1 cellular context compared by ENCODE assay signal in the genomic region with DNA sequence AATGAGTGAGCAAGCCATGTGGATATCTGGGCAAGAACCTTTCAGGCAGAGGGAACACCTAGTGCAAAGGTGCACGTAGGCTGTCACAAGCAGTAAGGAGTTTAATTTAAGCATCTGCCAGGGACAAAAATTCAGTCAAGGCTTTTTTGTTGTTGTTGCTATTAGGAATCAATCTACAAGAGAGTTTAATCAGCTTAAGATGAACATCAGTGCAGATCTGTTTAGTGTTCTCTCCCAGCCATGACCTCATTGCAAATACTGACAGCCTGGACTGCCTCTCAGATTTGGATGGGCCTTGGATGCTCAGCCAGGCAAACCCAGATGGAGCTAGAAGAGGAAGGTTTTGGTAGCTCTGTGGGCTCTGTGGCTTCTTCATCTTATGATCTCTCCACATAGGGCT.
TF ChIP-seq lines count a peak whose summit lies in the region.

No MANE protein-coding gene starts in this region.

TF ChIP-seq in SK-N-SH, 30 proteins besides CTCF, POLR2A, EP300 and RAD21 (continued from another document):
- TF ChIP-seq ZBTB33 (IDR thresholded peaks at IDR 0.05; ENCODE audit: borderline replicate concordance, low read depth) (no peak), GABPA (IDR thresholded peaks at IDR 0.05; ENCODE audit: low read depth) (no peak), FOSL2 (IDR thresholded peaks at IDR 0.05; ENCODE audit: borderline replicate concordance, low read depth) (no peak), MAX (IDR thresholded peaks at IDR 0.05; ENCODE audit: low read depth) (no peak), RXRA (IDR thresholded peaks at IDR 0.05; ENCODE audit: borderline replicate concordance, low read depth) (no peak), PBX3 (IDR thresholded peaks at IDR 0.05) (no peak), ELF1 (IDR thresholded peaks at IDR 0.05) (no peak), SIN3A (IDR thresholded peaks at IDR 0.05; ENCODE audit: borderline replicate concordance, low read depth, low read length) (no peak), JUND (IDR thresholded peaks at IDR 0.05) (no peak), FOXJ3 (CRISPR knock-in tag; IDR thresholded peaks at IDR 0.05) (peak; percentile 94), POLR2AphosphoS5 (IDR thresholded peaks at IDR 0.05; ENCODE audit: low read depth, low read length) (no peak), TAF1 (IDR thresholded peaks at IDR 0.05; ENCODE audit: borderline replicate concordance, low read depth, low read length) (no peak), GATA2 (CRISPR knock-in tag; IDR thresholded peaks at IDR 0.05) (peak; percentile 93), MXI1 (IDR thresholded peaks at IDR 0.05; ENCODE audit: low read depth, low read length) (peak; percentile 61; the same call in 1 of the 2 replicates), RFX5 (IDR thresholded peaks at IDR 0.05; ENCODE audit: low read length) (no peak), TCF12 (IDR thresholded peaks at IDR 0.05) (peak; percentile 44), YY1 (IDR thresholded peaks at IDR 0.05; ENCODE audit: low read depth) (no peak), NRF1 (IDR thresholded peaks at IDR 0.05; ENCODE audit: low read depth, low read length) (no peak), EZH2phosphoT487 (IDR thresholded peaks at IDR 0.05; ENCODE audit: borderline replicate concordance, low read depth) (no peak), NFIC (IDR thresholded peaks at IDR 0.05; ENCODE audit: borderline replicate concordance) (no peak), FOXM1 (IDR thresholded peaks at IDR 0.05; ENCODE audit: low read depth) (no peak), MEF2A (IDR thresholded peaks at IDR 0.05; ENCODE audit: borderline replicate concordance, low read depth) (no peak), SMC3 (IDR thresholded peaks at IDR 0.05; ENCODE audit: low read depth, low read length) (no peak), CHD2 (IDR thresholded peaks at IDR 0.05; ENCODE audit: low read length, partially characterized antibody) (peak; percentile 30), TEAD4 (IDR thresholded peaks at IDR 0.05; ENCODE audit: borderline replicate concordance, insufficient read depth) (no peak)
- TF ChIP-seq, protein P1, sequence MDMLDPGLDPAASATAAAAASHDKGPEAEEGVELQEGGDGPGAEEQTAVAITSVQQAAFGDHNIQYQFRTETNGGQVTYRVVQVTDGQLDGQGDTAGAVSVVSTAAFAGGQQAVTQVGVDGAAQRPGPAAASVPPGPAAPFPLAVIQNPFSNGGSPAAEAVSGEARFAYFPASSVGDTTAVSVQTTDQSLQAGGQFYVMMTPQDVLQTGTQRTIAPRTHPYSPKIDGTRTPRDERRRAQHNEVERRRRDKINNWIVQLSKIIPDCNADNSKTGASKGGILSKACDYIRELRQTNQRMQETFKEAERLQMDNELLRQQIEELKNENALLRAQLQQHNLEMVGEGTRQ (IDR thresholded peaks at IDR 0.05; ENCODE audit: borderline replicate concordance, low read depth, low read length) = no peak
TF ChIP-seq in SK-N-SH: peak in this region for 6.
